Comparison of ENCODE assay signal across 8 cellular contexts in genomic region chr10:103693070-103693811, GRCh38.
DNase-seq lines count a peak whose midpoint lies in the region; ATAC-seq and TF ChIP-seq lines count a peak whose summit lies in the region.

No MANE protein-coding gene starts in this region.

- no peak for TF ChIP-seq POLR2A in breast epithelium (IDR thresholded peaks at IDR 0.05)
- TF ChIP-seq POLR2A in esophagus squamous epithelium (IDR thresholded peaks at IDR 0.05), result no peak

- H3K4me3 ChIP-seq in breast epithelium (peak overlapping the region; percentile 24 to 68 (median 50)), esophagus squamous epithelium (peak overlapping the region; percentile 9 to 62 (median 42)), rectal smooth muscle tissue (ENCODE audit: low read length) (peak overlapping the region; percentile 56)

- H3K36me3 ChIP-seq in breast epithelium (no peaks in the 10 kb centered on the region), esophagus squamous epithelium (peaks cover 0 to 44% (median 3%) of the 10 kb centered on the region in 3 donors), rectal smooth muscle tissue (ENCODE audit: control insufficient read depth, insufficient read depth, low read length) (no peaks in the 10 kb centered on the region)

- H3K9me3 ChIP-seq in breast epithelium, result no peaks in the 10 kb centered on the region
- H3K9me3 ChIP-seq in esophagus squamous epithelium, result no peaks in the 10 kb centered on the region

- H3K27me3 ChIP-seq in breast epithelium (no peaks in the 10 kb centered on the region), esophagus squamous epithelium (no peaks in the 10 kb centered on the region), rectal smooth muscle tissue (ENCODE audit: control insufficient read depth, insufficient read depth, low read length) (no peaks in the 10 kb centered on the region)

- TF ChIP-seq CTCF in breast epithelium (IDR thresholded peaks at IDR 0.05) (no peak), MCF 10A (IDR thresholded peaks at IDR 0.05; ENCODE audit: unreplicated experiment) (no peak), esophagus squamous epithelium (IDR thresholded peaks at IDR 0.05) (no peak)

- peaks cover 14% of the 10 kb centered on the region for H3K4me1 Mint-ChIP-seq in MCF 10A (ENCODE audit: insufficient read depth, unreplicated experiment)
- peaks cover 35% of the 10 kb centered on the region for H3K4me1 Mint-ChIP-seq in activated CD4-positive, alpha-beta memory T cell treated with anti-CD3 and anti-CD28 coated beads for 36 hours (ENCODE audit: low read depth)

- DNase-seq in breast epithelium (ENCODE audit: low spot score in 2 of 2) (no peak), MCF 10A (ENCODE audit: unreplicated experiment) (no peak), esophagus squamous epithelium (lab: John Stamatoyannopoulos, UW) (no peak), left lobe of liver (ENCODE audit: low spot score) (no peak), DMS79 (lab: John Stamatoyannopoulos, UW) (no peak)
- DNase-seq in activated CD4-positive, alpha-beta memory T cell treated with anti-CD3 and anti-CD28 coated beads for 36 hours, result peak; percentile 52

- H3K9ac ChIP-seq in rectal smooth muscle tissue (ENCODE audit: low read length), result no peak overlapping the region

- POLR2A ChIA-PET in MCF 10A (lab: Yijun Ruan, JAX), result no interaction called here
- POLR2A ChIA-PET in activated CD4-positive, alpha-beta memory T cell treated with anti-CD3 and anti-CD28 coated beads for 36 hours (lab: Charles Lee), result no interaction called here

- no peak overlapping the region for H3K4me3 Mint-ChIP-seq in MCF 10A (ENCODE audit: unreplicated experiment)
- peak overlapping the region; percentile 81 for H3K4me3 Mint-ChIP-seq in activated CD4-positive, alpha-beta memory T cell treated with anti-CD3 and anti-CD28 coated beads for 36 hours

- no peaks in the 10 kb centered on the region for H3K4me1 ChIP-seq in breast epithelium
- H3K4me1 ChIP-seq in esophagus squamous epithelium, result peaks cover 32 to 87% (median 36%) of the 10 kb centered on the region in 3 donors
- H3K4me1 ChIP-seq in rectal smooth muscle tissue (ENCODE audit: control insufficient read depth, insufficient read depth, low read length), result peaks cover 3% of the 10 kb centered on the region

- H3K27ac ChIP-seq in breast epithelium (no peak overlapping the region), esophagus squamous epithelium (peak overlapping the region in 3 of 4 donors; percentile 30 to 39 (median 34)), rectal smooth muscle tissue (ENCODE audit: low read depth, low read length) (no peak overlapping the region)

- H3K27ac Mint-ChIP-seq in MCF 10A (ENCODE audit: low read depth, unreplicated experiment), result no peak overlapping the region
- H3K27ac Mint-ChIP-seq in activated CD4-positive, alpha-beta memory T cell treated with anti-CD3 and anti-CD28 coated beads for 36 hours, result peak overlapping the region; percentile 19

- BruUV-seq in MCF 10A (replicated peaks; lab: Mats Ljungman, UMichigan), result no TSS peak

- H3K9me3 Mint-ChIP-seq in MCF 10A (ENCODE audit: unreplicated experiment), result no peaks in the 10 kb centered on the region
- no peaks in the 10 kb centered on the region for H3K9me3 Mint-ChIP-seq in activated CD4-positive, alpha-beta memory T cell treated with anti-CD3 and anti-CD28 coated beads for 36 hours

- H3K27me3 Mint-ChIP-seq in MCF 10A (ENCODE audit: insufficient read depth, unreplicated experiment), result no peaks in the 10 kb centered on the region
- H3K27me3 Mint-ChIP-seq in activated CD4-positive, alpha-beta memory T cell treated with anti-CD3 and anti-CD28 coated beads for 36 hours, result no peaks in the 10 kb centered on the region

- intact Hi-C loops in breast epithelium (cut with DNase I; ENCODE audit: low total_unique reads) (no loop called here), MCF 10A (cut with micrococcal nuclease) (no loop called here), esophagus squamous epithelium (cut with DNase I) (no loop called here)
- intact Hi-C loops in activated CD4-positive, alpha-beta memory T cell treated with anti-CD3 and anti-CD28 coated beads for 36 hours (cut with micrococcal nuclease), result loop anchor here (2.0 to 5.0 kb wide), 2 partner anchors 32 to 74 kb away; no protein-coding TSS in a partner anchor

- 3% methylated on average over 5 of the region's 62 CpGs; no CpG with 5 or more reads in 1 of the 2 donors for WGBS in esophagus squamous epithelium, 2 donors

- H3K36me3 Mint-ChIP-seq in MCF 10A (ENCODE audit: insufficient read depth, unreplicated experiment), result peaks cover 8% of the 10 kb centered on the region
- H3K36me3 Mint-ChIP-seq in activated CD4-positive, alpha-beta memory T cell treated with anti-CD3 and anti-CD28 coated beads for 36 hours, result no peaks in the 10 kb centered on the region

- peak; percentile 35 for ATAC-seq in HG03045 (IDR thresholded peaks at IDR 0.05; ENCODE audit: unreplicated experiment)
- ATAC-seq in left lobe of liver, result no peak

- CTCF ChIA-PET in MCF 10A (lab: Yijun Ruan, JAX), result no interaction called here
- CTCF ChIA-PET in activated CD4-positive, alpha-beta memory T cell treated with anti-CD3 and anti-CD28 coated beads for 36 hours (lab: Charles Lee), result interaction anchor here (1.5 kb wide), 1 partner anchor 87 kb away, joined by 4 read pairs; no protein-coding TSS in a partner anchor

Comparison
In these comparisons a context has a peak if more than half of its experiments do, and no peak if none do; other contexts are left out.
1. H3K27ac ChIP-seq: peak in esophagus squamous epithelium (3 of 4); none in breast epithelium (0 of 2) and rectal smooth muscle tissue (single experiment).
2. Peak in every context shown above with its lines, with median percentiles within 50 percentile points of each other: H3K4me3 ChIP-seq.